ENCODE assay signal across 8 cellular contexts in the genomic region with DNA sequence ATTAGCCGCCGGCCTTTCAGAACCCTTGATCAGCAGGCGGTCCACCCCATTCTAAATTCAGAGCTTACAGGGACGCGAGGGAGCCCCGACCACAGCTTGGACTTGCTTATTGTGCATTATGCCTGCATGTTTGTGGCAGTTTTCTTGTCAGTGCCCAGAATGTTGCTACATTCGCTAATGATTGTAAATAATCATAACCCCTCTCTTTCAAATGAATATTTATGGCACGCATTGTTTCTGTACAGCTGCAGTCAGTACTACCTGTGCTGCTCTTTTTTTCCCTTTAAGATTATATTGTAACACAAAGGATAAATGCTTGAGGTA. TPM values are rescaled to one million over a fixed set of nuclear protein-coding genes. Genes with fewer than 3 reads are reported as not detected.
DNase-seq lines count a peak whose midpoint lies in the region; ATAC-seq and TF ChIP-seq lines count a peak whose summit lies in the region.

No MANE protein-coding gene starts in this region.

- ATAC-seq in activated T-cell treated with anti-CD3 and anti-CD28 coated beads, Interleukin-2, amount 50 U/mL, for 4 hours, result no peak
- ATAC-seq in lower lobe of right lung (no peak), GM18520 (IDR thresholded peaks at IDR 0.05; ENCODE audit: unreplicated experiment) (no peak), HG02678 (IDR thresholded peaks at IDR 0.05; ENCODE audit: unreplicated experiment) (no peak)

- in situ Hi-C loops in astrocyte of the cerebellum (cut with HindIII; ENCODE audit: low sequenced_read_pairs) (no loop called here), ACHN (cut with HindIII; ENCODE audit: low pct_ligation_motif_present, low pct_unique_long_range_greater_than_20kb, low sequenced_read_pairs) (no loop called here)

- H3K9me3 Mint-ChIP-seq in activated T-cell treated with anti-CD3 and anti-CD28 coated beads, Interleukin-2, amount 50 U/mL, for 4 hours, result no peaks in the 10 kb centered on the region

- H3K9me3 ChIP-seq in lower lobe of right lung (no peaks in the 10 kb centered on the region), tibial artery (no peaks in the 10 kb centered on the region)

- peak overlapping the region; percentile 82 for H3K4me3 Mint-ChIP-seq in activated T-cell treated with anti-CD3 and anti-CD28 coated beads, Interleukin-2, amount 50 U/mL, for 4 hours

- H3K36me3 ChIP-seq in lower lobe of right lung (no peaks in the 10 kb centered on the region), tibial artery (no peaks in the 10 kb centered on the region)

- intact Hi-C loops in lower lobe of right lung (cut with DNase I) (no loop called here), tibial artery (cut with DNase I; ENCODE audit: low total_unique reads) (loop anchor here (5.0 to 10.0 kb wide), 2 partner anchors 438 to 646 kb away; a partner anchor contains a TSS)

- no peaks in the 10 kb centered on the region for H3K27me3 Mint-ChIP-seq in activated T-cell treated with anti-CD3 and anti-CD28 coated beads, Interleukin-2, amount 50 U/mL, for 4 hours (ENCODE audit: low read depth)

- peaks cover 41% of the 10 kb centered on the region for H3K4me1 ChIP-seq in lower lobe of right lung
- peaks cover 0 to 34% (median 19%) of the 10 kb centered on the region in 4 donors for H3K4me1 ChIP-seq in tibial artery

- TF ChIP-seq CTCF in astrocyte of the cerebellum (IDR thresholded peaks at IDR 0.05; ENCODE audit: low read depth, low read length, missing control alignments) (no peak), lower lobe of right lung (IDR thresholded peaks at IDR 0.05) (no peak), tibial artery (IDR thresholded peaks at IDR 0.05) (no peak)

- peaks cover 3% of the 10 kb centered on the region for H3K36me3 Mint-ChIP-seq in activated T-cell treated with anti-CD3 and anti-CD28 coated beads, Interleukin-2, amount 50 U/mL, for 4 hours (ENCODE audit: insufficient read depth)

- no peak for DNase-seq in activated T-cell treated with anti-CD3 and anti-CD28 coated beads, Interleukin-2, amount 50 U/mL, for 4 hours
- DNase-seq in activated T-cell treated with anti-CD3 and anti-CD28 coated beads for 4 hours (no peak), astrocyte of the cerebellum (ENCODE audit: low read depth) (no peak), lower lobe of right lung (no peak), tibial artery (no peak), ACHN (no peak)

- H3K27ac ChIP-seq in lower lobe of right lung, result peak overlapping the region; percentile 100
- H3K27ac ChIP-seq in tibial artery, result peak overlapping the region; percentile 10 to 16

- H3K27me3 ChIP-seq in lower lobe of right lung (ENCODE audit: low read depth) (no peaks in the 10 kb centered on the region), tibial artery (no peaks in the 10 kb centered on the region)

- H3K4me1 Mint-ChIP-seq in activated T-cell treated with anti-CD3 and anti-CD28 coated beads, Interleukin-2, amount 50 U/mL, for 4 hours (ENCODE audit: low read depth), result peaks cover 41% of the 10 kb centered on the region

- H3K4me3 ChIP-seq in astrocyte of the cerebellum (ENCODE audit: low read depth, low read length), result peak overlapping the region; percentile 21
- H3K4me3 ChIP-seq in lower lobe of right lung, result peak overlapping the region; percentile 81
- H3K4me3 ChIP-seq in tibial artery, result peak overlapping the region in 1 of 2 donors; percentile 70

RNA-seq across cellular contexts. Expression of a gene that starts 0.3 kb away (rescaled TPM):
- total RNA-seq in activated T-cell treated with anti-CD3 and anti-CD28 coated beads, Interleukin-2, amount 50 U/mL, for 4 hours, result 10 to 100 TPM; 29.2 to 34.0 (median 30.3) TPM
- total RNA-seq in lower lobe of right lung, result 45.0 TPM

RNA-seq across cellular contexts. Expression of a gene that starts 4.5 kb away (rescaled TPM):
- 10 to 100 TPM; 10.1 to 11.2 (median 10.9) TPM for total RNA-seq in activated T-cell treated with anti-CD3 and anti-CD28 coated beads, Interleukin-2, amount 50 U/mL, for 4 hours
- total RNA-seq in lower lobe of right lung, result 10.4 TPM

RNA-seq across cellular contexts. Expression of a gene that starts 44.8 kb away (rescaled TPM):
- total RNA-seq in activated T-cell treated with anti-CD3 and anti-CD28 coated beads, Interleukin-2, amount 50 U/mL, for 4 hours, result under 1 TPM; 0.11 to 0.25 (median 0.16) TPM
- 14.9 TPM for total RNA-seq in lower lobe of right lung

Comparison
In these comparisons a context has a peak if more than half of its experiments do, and no peak if none do; other contexts are left out.
1. RNA of a gene that starts 44.8 kb away (total RNA-seq): 14.9 TPM in lower lobe of right lung (single experiment); 0.11 to 0.25 TPM in activated T-cell treated with anti-CD3 and anti-CD28 coated beads, Interleukin-2, amount 50 U/mL, for 4 hours; every median in the first group is over 10 times any median in the second.